Comparison of ENCODE assay signal across 20 cellular contexts in the genomic region with DNA sequence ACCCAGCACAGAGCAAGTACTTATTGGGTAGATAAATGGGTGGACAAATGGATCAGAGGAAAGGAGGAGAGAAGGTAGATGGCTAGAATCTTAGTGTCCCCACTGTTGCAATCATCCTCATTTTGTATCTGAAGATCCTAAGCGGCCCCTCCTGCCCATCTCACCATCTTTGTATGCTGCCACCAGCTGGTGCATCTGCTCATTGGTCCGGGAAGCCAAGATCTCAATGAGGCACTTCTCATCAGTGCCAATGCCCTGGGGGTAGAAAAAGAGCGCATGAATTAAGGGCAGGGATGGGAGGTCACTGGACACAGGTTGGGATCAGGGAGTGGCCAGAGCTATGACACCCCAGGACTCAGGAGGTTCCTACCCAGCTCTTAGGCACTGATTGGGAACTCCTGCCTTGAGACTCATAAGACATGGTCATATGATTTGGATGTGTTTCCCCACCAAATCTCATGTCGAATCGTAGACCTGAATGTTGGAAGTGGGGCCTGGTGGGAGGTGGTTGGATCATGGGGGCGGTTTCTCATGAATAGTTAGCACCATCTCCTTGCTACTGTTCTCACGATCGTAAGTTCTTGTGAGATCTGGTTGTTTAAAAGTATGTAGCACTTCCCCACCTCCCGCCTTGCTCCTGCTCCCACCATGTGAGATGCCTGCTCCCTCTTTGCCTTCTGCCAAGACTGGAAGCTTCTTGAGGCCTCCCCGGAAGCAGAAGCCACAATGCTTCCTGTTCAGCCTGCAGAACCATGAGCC. TPM values are rescaled to one million over a fixed set of nuclear protein-coding genes. Genes with fewer than 3 reads are reported as not detected.
DNase-seq lines count a peak whose midpoint lies in the region; ATAC-seq, FAIRE-seq and TF ChIP-seq lines count a peak whose summit lies in the region.
"Had no signal": no experiment of that assay in that cellular context is flagged by ENCODE, and none has a peak within 500 bp of the region (broad histone marks: within the 10 kb centered on the region; RNA-seq: fewer than 3 reads in every experiment).

No MANE protein-coding gene starts in this region.

- peaks cover 0 to 3% of the 10 kb centered on the region in 2 donors for H3K4me1 ChIP-seq in kidney (ENCODE audit: control insufficient read depth in 1 of 2, insufficient read depth in 1 of 2, low read depth in 1 of 2, low read length in 2 of 2)
- H3K4me1 ChIP-seq: colonic mucosa had no signal

- no peak overlapping the region for H3K9ac ChIP-seq in kidney (ENCODE audit: low read length in 2 of 2)

- TF ChIP-seq CTCF in kidney (IDR thresholded peaks at IDR 0.05; ENCODE audit: borderline replicate concordance, extremely low read depth, insufficient read depth): no peak

- H3K4me3 Mint-ChIP-seq in T-helper 1 cell treated with Interleukin-12 subunit alpha and Interleukin-12 subunit beta and Interleukin-4 antibody, amounts not matched to agents 30 μg/mL and 1 μg/mL, for 36 hours: no peak overlapping the region
- H3K4me3 Mint-ChIP-seq in activated naive CD8-positive, alpha-beta T cell: no peak overlapping the region
- H3K4me3 Mint-ChIP-seq in natural killer cell treated with Interleukin-12 subunit alpha and Interleukin-12 subunit beta and Interleukin-15 and Interleukin-18, amount 100 ng/mL, for 72 hours: no peak overlapping the region

- in situ Hi-C loops in G401 (cut with HindIII; ENCODE audit: low sequenced_read_pairs): no loop called here

- H3K9me3 Mint-ChIP-seq in T-helper 1 cell treated with Interleukin-12 subunit alpha and Interleukin-12 subunit beta and Interleukin-4 antibody, amounts not matched to agents 30 μg/mL and 1 μg/mL, for 36 hours: no peaks in the 10 kb centered on the region
- H3K9me3 Mint-ChIP-seq in activated naive CD8-positive, alpha-beta T cell (ENCODE audit: low read depth): no peaks in the 10 kb centered on the region
- H3K9me3 Mint-ChIP-seq in natural killer cell treated with Interleukin-12 subunit alpha and Interleukin-12 subunit beta and Interleukin-15 and Interleukin-18, amount 100 ng/mL, for 72 hours: no peaks in the 10 kb centered on the region

- H3K27ac ChIP-seq in kidney (ENCODE audit: low read depth in 2 of 2, low read length in 2 of 2): no peak overlapping the region
- H3K27ac ChIP-seq: 22Rv1, colonic mucosa, left ventricle myocardium inferior, tibial artery, WERI-Rb-1 had no signal

- peaks cover 71% of the 10 kb centered on the region for H3K36me3 Mint-ChIP-seq in T-helper 1 cell treated with Interleukin-12 subunit alpha and Interleukin-12 subunit beta and Interleukin-4 antibody, amounts not matched to agents 30 μg/mL and 1 μg/mL, for 36 hours (ENCODE audit: low read depth)
- peaks cover 22% of the 10 kb centered on the region for H3K36me3 Mint-ChIP-seq in activated naive CD8-positive, alpha-beta T cell
- peaks cover 38% of the 10 kb centered on the region for H3K36me3 Mint-ChIP-seq in natural killer cell treated with Interleukin-12 subunit alpha and Interleukin-12 subunit beta and Interleukin-15 and Interleukin-18, amount 100 ng/mL, for 72 hours

- no peak overlapping the region for H3K4me3 ChIP-seq in kidney (ENCODE audit: low read length in 2 of 2)
- H3K4me3 ChIP-seq: colonic mucosa, left ventricle myocardium inferior, tibial artery had no signal

- H3K4me1 Mint-ChIP-seq in T-helper 1 cell treated with Interleukin-12 subunit alpha and Interleukin-12 subunit beta and Interleukin-4 antibody, amounts not matched to agents 30 μg/mL and 1 μg/mL, for 36 hours (ENCODE audit: low read depth): peaks cover 64% of the 10 kb centered on the region
- peaks cover 83% of the 10 kb centered on the region for H3K4me1 Mint-ChIP-seq in activated naive CD8-positive, alpha-beta T cell (ENCODE audit: low read depth)
- peaks cover 45 to 46% of the 10 kb centered on the region in 2 donors for H3K4me1 Mint-ChIP-seq in natural killer cell treated with Interleukin-12 subunit alpha and Interleukin-12 subunit beta and Interleukin-15 and Interleukin-18, amount 100 ng/mL, for 72 hours (ENCODE audit: low read depth in 2 of 2)

- FAIRE-seq in kidney (lab: Jason Lieb, UNC): no peak

- no peak for DNase-seq in T-helper 1 cell
- DNase-seq in G401 (ENCODE audit: low spot score): peak; percentile 49
- no peak for DNase-seq in natural killer cell treated with Interleukin-12 subunit alpha and Interleukin-12 subunit beta and Interleukin-15 and Interleukin-18, amount 100 ng/mL, for 72 hours (ENCODE audit: low spot score)
- no peak for DNase-seq in kidney
- DNase-seq in cerebellar nuclear complex (lab: John Stamatoyannopoulos, UW): no peak
- DNase-seq: activated gamma-delta T cell treated with Interleukin-2 at 50 U/mL for 16 hours; colonic mucosa; GDM1; HCEC 1CT; left ventricle myocardium inferior; NCI-H1694 treated with DMSO at 0.1 percent for 48 hours; NCI-H748 treated with DMSO at 0.1 percent for 48 hours; retina; stimulated activated CD4-positive, alpha-beta T cell treated with anti-CD3 and anti-CD28 coated beads, Interleukin-12 subunit alpha, Interleukin-12 subunit beta, amount 100 ng/mL, for 4 hours; tibial artery had no signal

- peak overlapping the region; percentile 60 for H3K27ac Mint-ChIP-seq in T-helper 1 cell treated with Interleukin-12 subunit alpha and Interleukin-12 subunit beta and Interleukin-4 antibody, amounts not matched to agents 30 μg/mL and 1 μg/mL, for 36 hours
- H3K27ac Mint-ChIP-seq in activated naive CD8-positive, alpha-beta T cell: peak overlapping the region; percentile 91
- peak overlapping the region; percentile 82 to 84 for H3K27ac Mint-ChIP-seq in natural killer cell treated with Interleukin-12 subunit alpha and Interleukin-12 subunit beta and Interleukin-15 and Interleukin-18, amount 100 ng/mL, for 72 hours

- H3K27me3 Mint-ChIP-seq in T-helper 1 cell treated with Interleukin-12 subunit alpha and Interleukin-12 subunit beta and Interleukin-4 antibody, amounts not matched to agents 30 μg/mL and 1 μg/mL, for 36 hours (ENCODE audit: low read depth): no peaks in the 10 kb centered on the region
- no peaks in the 10 kb centered on the region for H3K27me3 Mint-ChIP-seq in activated naive CD8-positive, alpha-beta T cell
- no peaks in the 10 kb centered on the region for H3K27me3 Mint-ChIP-seq in natural killer cell treated with Interleukin-12 subunit alpha and Interleukin-12 subunit beta and Interleukin-15 and Interleukin-18, amount 100 ng/mL, for 72 hours

- H3K9me3 ChIP-seq in kidney (ENCODE audit: control insufficient read depth in 1 of 2, low read length in 2 of 2): no peaks in the 10 kb centered on the region
- H3K9me3 ChIP-seq: colonic mucosa, left ventricle myocardium inferior, tibial artery had no signal

- ATAC-seq in natural killer cell treated with Interleukin-12 subunit alpha and Interleukin-12 subunit beta and Interleukin-15 and Interleukin-18, amount 100 ng/mL, for 72 hours: no peak
- no peak for ATAC-seq in HG03045 (IDR thresholded peaks at IDR 0.05; ENCODE audit: unreplicated experiment)

- peaks cover 50 to 58% of the 10 kb centered on the region in 2 donors for H3K36me3 ChIP-seq in kidney (ENCODE audit: control insufficient read depth in 1 of 2, insufficient read depth in 2 of 2, low read length in 2 of 2)
- H3K36me3 ChIP-seq: colonic mucosa had no signal

- intact Hi-C loops in kidney (cut with DNase I): no loop called here

RNA-seq across cellular contexts. Expression of gene ANXA6, which starts 20.3 kb away (rescaled TPM):
- total RNA-seq in G401 (2014; rRNA removed; shearing (Covaris generic)): 299 and 371 TPM in 2 replicates
- 100 to 1,000 TPM; 271 to 398 TPM for total RNA-seq in natural killer cell treated with Interleukin-12 subunit alpha and Interleukin-12 subunit beta and Interleukin-15 and Interleukin-18, amount 100 ng/mL, for 72 hours
- 107 TPM for total RNA-seq in kidney
- 183 TPM for polyA plus RNA-seq in kidney (ENCODE audit: insufficient read depth, low read depth, low replicate concordance)

RNA-seq across cellular contexts. Expression of gene TNIP1, which starts 56.4 kb away (rescaled TPM):
- 32.2 and 40.4 TPM in 2 replicates for total RNA-seq in G401 (2014; rRNA removed; shearing (Covaris generic))
- total RNA-seq in natural killer cell treated with Interleukin-12 subunit alpha and Interleukin-12 subunit beta and Interleukin-15 and Interleukin-18, amount 100 ng/mL, for 72 hours: 100 to 1,000 TPM; 154 to 260 TPM
- total RNA-seq in kidney: 132 TPM
- 109 TPM for polyA plus RNA-seq in kidney (ENCODE audit: insufficient read depth, low read depth, low replicate concordance)
